ENCODE assay signal across 24 cellular contexts in the genomic region with DNA sequence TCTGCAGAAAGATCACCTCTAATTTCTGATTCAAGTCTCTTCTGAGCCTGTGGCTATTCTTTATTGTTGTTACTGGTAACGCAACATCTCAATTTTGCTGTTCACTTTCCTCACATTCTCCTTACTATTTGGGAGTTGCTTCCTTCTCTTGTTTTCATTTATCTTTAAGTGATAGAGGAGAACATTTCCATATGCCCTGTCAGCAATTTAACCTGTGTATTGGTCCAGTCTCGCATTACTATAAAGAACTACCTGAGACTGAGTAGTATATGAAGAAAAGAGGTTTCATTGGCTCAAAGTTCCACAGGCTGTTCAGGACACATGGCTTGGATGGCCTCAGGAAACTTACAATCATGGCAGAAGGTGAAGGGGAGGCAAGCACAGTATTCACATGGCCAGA.
DNase-seq lines count a peak whose midpoint lies in the region; ATAC-seq, FAIRE-seq and TF ChIP-seq lines count a peak whose summit lies in the region.
"Had no signal": no experiment of that assay in that cellular context is flagged by ENCODE, and none has a peak within 500 bp of the region (broad histone marks: within the 10 kb centered on the region; RNA-seq: fewer than 3 reads in every experiment).

No MANE protein-coding gene starts in this region.

- no peak overlapping the region for H2BK20ac ChIP-seq in IMR-90 (ENCODE audit: low read depth, low read length)

- dilution Hi-C loops in IMR-90 (cut with HindIII; ENCODE audit: low sequenced_read_pairs, unreplicated experiment) = no loop called here

- H3K4ac ChIP-seq in IMR-90 (ENCODE audit: low read depth, low read length) (no peak overlapping the region), mesenchymal stem cell (ENCODE audit: low read depth in 1 of 2, low read length in 2 of 2) (no peak overlapping the region)

- H2AK5ac ChIP-seq in IMR-90 (ENCODE audit: low read depth, low read length) (no peak overlapping the region), mesenchymal stem cell (ENCODE audit: low read length, severe bottlenecking) (no peak overlapping the region)

- no peak overlapping the region for H3K18ac ChIP-seq in IMR-90 (ENCODE audit: low read depth, low read length)
- H3K18ac ChIP-seq in mesenchymal stem cell (ENCODE audit: low read depth in 1 of 2, low read length in 2 of 2) = no peak overlapping the region

- no peak overlapping the region for H4K91ac ChIP-seq in IMR-90 (ENCODE audit: insufficient read depth, low read depth, low read length)
- H4K91ac ChIP-seq in mesenchymal stem cell (ENCODE audit: low read length) = no peak overlapping the region

- no peak for TF ChIP-seq POLR2A in A549 (IDR thresholded peaks at IDR 0.05; ENCODE audit: low read length)
- no peak for TF ChIP-seq POLR2A in IMR-90 (IDR thresholded peaks at IDR 0.05; ENCODE audit: low read depth, low read length)

- no peak overlapping the region for H2BK5ac ChIP-seq in IMR-90 (ENCODE audit: low read depth, low read length, poor library complexity, severe bottlenecking)
- H2BK5ac ChIP-seq in mesenchymal stem cell (ENCODE audit: low read depth, low read length, poor library complexity, severe bottlenecking) = no peak overlapping the region

- H2AFZ ChIP-seq in IMR-90 (replicated peaks; ENCODE audit: low read length, poor library complexity) (no peak overlapping the region), mesenchymal stem cell (ENCODE audit: low read depth, low read length) (no peak overlapping the region)

- DNase-seq in A549 (ENCODE audit: low read depth in 1 of 2, low spot score in 1 of 2) = no peak
- DNase-seq in IMR-90 = no peak
- no peak for DNase-seq in mesenchymal stem cell
- no peak for DNase-seq in activated CD8-positive, alpha-beta memory T cell treated with anti-CD3 and anti-CD28 coated beads for 24 hours
- DNase-seq in psoas muscle = no peak
- DNase-seq in D721Med (ENCODE audit: insufficient read length, low spot score) = no peak
- DNase-seq in GDM1 (lab: John Stamatoyannopoulos, UW) = no peak
- DNase-seq: 8988T; AML-193; Caco-2; Calu3; CD4-positive, alpha-beta T cell; CD8-positive, alpha-beta T cell; DMS 273 treated with DMSO at 0.1 percent for 48 hours; DMS153; DMS53; DMS79; DND-41; EL; GF-D8 had no signal

- H3K27me3 ChIP-seq in BLaER1 = no peaks in the 10 kb centered on the region
- H3K27me3 ChIP-seq in IMR-90 (ENCODE audit: control insufficient read depth, insufficient read depth, low read length) = no peaks in the 10 kb centered on the region
- no peaks in the 10 kb centered on the region for H3K27me3 ChIP-seq in mesenchymal stem cell (ENCODE audit: control insufficient read depth in 1 of 2, insufficient read depth in 1 of 2, low read length in 2 of 2)
- no peaks in the 10 kb centered on the region for H3K27me3 ChIP-seq in psoas muscle (ENCODE audit: insufficient read depth in 3 of 3, low read length in 2 of 3)

- H3K4me3 ChIP-seq in A549 (no peak overlapping the region), BLaER1 (no peak overlapping the region), IMR-90 (ENCODE audit: insufficient read depth, low read depth, low read length) (no peak overlapping the region), mesenchymal stem cell (ENCODE audit: insufficient read depth in 1 of 2, low read depth in 1 of 2, low read length in 2 of 2) (no peak overlapping the region), psoas muscle (no peak overlapping the region)

- H3K56ac ChIP-seq in IMR-90 (ENCODE audit: extremely low read depth, insufficient read depth, low read length) = no peak overlapping the region

- H3K14ac ChIP-seq in IMR-90 (replicated peaks; ENCODE audit: low read depth, low read length) = no peak overlapping the region
- no peak overlapping the region for H3K14ac ChIP-seq in mesenchymal stem cell (ENCODE audit: low read length in 2 of 2)

- H3K9ac ChIP-seq in BLaER1 (no peak overlapping the region), IMR-90 (ENCODE audit: low read depth, low read length) (no peak overlapping the region), mesenchymal stem cell (ENCODE audit: low read length) (no peak overlapping the region)

- no peaks in the 10 kb centered on the region for H3K9me1 ChIP-seq in IMR-90 (ENCODE audit: insufficient read depth, low read length)

- 98% methylated on average over 2 of the region's 2 CpGs for WGBS in A549 (ENCODE audit: missing lambda C conversion rate)
- 100% methylated on average over 1 of the region's 2 CpGs; no CpG with 5 or more reads in 1 of the 2 experiments for WGBS in IMR-90 (ENCODE audit: extremely low coverage in 2 of 2, insufficient read length in 1 of 2), 2 experiments
- 100% methylated on average over 1 of the region's 2 CpGs for WGBS in mesenchymal stem cell
- WGBS in psoas muscle, 3 donors = 92 to 98% (median 98%) methylated on average over 2 of the region's 2 CpGs

- H4K20me1 ChIP-seq in BLaER1 (no peaks in the 10 kb centered on the region), IMR-90 (ENCODE audit: insufficient read depth, low read length) (no peaks in the 10 kb centered on the region)

- POLR2A ChIA-PET in A549 (lab: Yijun Ruan, JAX) (no interaction called here), IMR-90 (lab: Charles Lee; ENCODE audit: unreplicated experiment) (no interaction called here)

- CTCF ChIA-PET in A549 (lab: Yijun Ruan, JAX) (no interaction called here), IMR-90 (lab: Yijun Ruan, JAX) (no interaction called here)

- in situ Hi-C loops in IMR-90 (cut with MboI; ENCODE audit: low sequenced_read_pairs) = no loop called here

- H3K4me1 ChIP-seq in A549 = no peaks in the 10 kb centered on the region
- peaks cover 38% of the 10 kb centered on the region for H3K4me1 ChIP-seq in BLaER1
- H3K4me1 ChIP-seq in IMR-90 (ENCODE audit: control insufficient read depth, insufficient read depth, low read length) = no peaks in the 10 kb centered on the region
- H3K4me1 ChIP-seq in mesenchymal stem cell (ENCODE audit: control insufficient read depth, insufficient read depth, low read depth, low read length) = no peaks in the 10 kb centered on the region
- H3K4me1 ChIP-seq in psoas muscle = peaks cover 13% of the 10 kb centered on the region
- H3K4me1 ChIP-seq: Caco-2 had no signal

- H3K23ac ChIP-seq in IMR-90 (ENCODE audit: low read depth, low read length) = no peak overlapping the region
- no peak overlapping the region for H3K23ac ChIP-seq in mesenchymal stem cell (ENCODE audit: low read length in 2 of 2)

- no peak for TF ChIP-seq EP300 in A549 (IDR thresholded peaks at IDR 0.05)

- no TSS peak for BruUV-seq in IMR-90 (replicated peaks; lab: Mats Ljungman, UMichigan)

- H4K5ac ChIP-seq in IMR-90 (ENCODE audit: low read depth, low read length) = no peak overlapping the region

- FAIRE-seq in A549 (lab: Jason Lieb, UNC) (no peak), D721Med (lab: Jason Lieb, UNC) (no peak)
- FAIRE-seq: A204.1, GM12891 had no signal

- H3K27ac ChIP-seq in A549 (no peak overlapping the region), BLaER1 (no peak overlapping the region), IMR-90 (ENCODE audit: insufficient read depth, low read length) (no peak overlapping the region), mesenchymal stem cell (ENCODE audit: low read length, poor library complexity, severe bottlenecking) (no peak overlapping the region), psoas muscle (no peak overlapping the region)
- H3K27ac ChIP-seq: C4-2B had no signal

- ATAC-seq in A549 (no peak), IMR-90 (ENCODE audit: low read depth) (no peak), psoas muscle (no peak)
- ATAC-seq: CD8-positive, alpha-beta T cell had no signal

- H3K9me3 ChIP-seq in A549 (no peaks in the 10 kb centered on the region), BLaER1 (no peaks in the 10 kb centered on the region), IMR-90 (ENCODE audit: control insufficient read depth, insufficient read depth, low read length) (no peaks in the 10 kb centered on the region), mesenchymal stem cell (ENCODE audit: control insufficient read depth, low read length) (no peaks in the 10 kb centered on the region), psoas muscle (no peaks in the 10 kb centered on the region)
- H3K9me3 ChIP-seq: Caco-2 had no signal

- TF ChIP-seq RAD21 in A549 (conservative IDR thresholded peaks at IDR 0.05 in 1 of 2, IDR thresholded peaks at IDR 0.05 in 1 of 2) = no peak
- TF ChIP-seq RAD21 in IMR-90 (IDR thresholded peaks at IDR 0.05; ENCODE audit: low read length) = no peak

- intact Hi-C loops in IMR-90 (cut with micrococcal nuclease) = no loop called here
- intact Hi-C loops in psoas muscle (cut with DNase I) = no loop called here

- no peak overlapping the region for H2BK120ac ChIP-seq in IMR-90 (ENCODE audit: low read depth, low read length)
- no peak overlapping the region for H2BK120ac ChIP-seq in mesenchymal stem cell (ENCODE audit: low read depth, low read length)

- H2AK9ac ChIP-seq in IMR-90 (replicated peaks; ENCODE audit: low read depth, low read length, poor library complexity) = no peak overlapping the region

- H3K79me1 ChIP-seq in IMR-90 (ENCODE audit: low read depth in 1 of 2, low read length in 2 of 2) (no peaks in the 10 kb centered on the region), mesenchymal stem cell (replicated peaks; ENCODE audit: low read length, poor library complexity, severe bottlenecking) (no peaks in the 10 kb centered on the region)

- TF ChIP-seq CTCF in A549 (IDR thresholded peaks at IDR 0.05) (no peak), IMR-90 (conservative IDR thresholded peaks at IDR 0.05; ENCODE audit: low read depth, low read length) (no peak), psoas muscle (IDR thresholded peaks at IDR 0.05) (no peak), D721Med (IDR thresholded peaks at IDR 0.05; ENCODE audit: insufficient read depth, missing control alignments) (no peak)

- peak overlapping the region; percentile 6 to 59 for H2BK12ac ChIP-seq in mesenchymal stem cell (ENCODE audit: low read length in 2 of 2)

- H4K8ac ChIP-seq in IMR-90 (ENCODE audit: low read depth in 2 of 2, low read length in 2 of 2) = no peak overlapping the region
- H4K8ac ChIP-seq in mesenchymal stem cell (ENCODE audit: low read length) = no peak overlapping the region

- H2BK15ac ChIP-seq in IMR-90 (ENCODE audit: low read depth, low read length) (no peak overlapping the region), mesenchymal stem cell (ENCODE audit: low read depth, poor library complexity, severe bottlenecking) (no peak overlapping the region)

- H3K36me3 ChIP-seq in BLaER1 (no peaks in the 10 kb centered on the region), IMR-90 (ENCODE audit: control insufficient read depth, insufficient read depth, low read length) (no peaks in the 10 kb centered on the region), mesenchymal stem cell (ENCODE audit: control insufficient read depth in 1 of 2, insufficient read depth in 2 of 2, low read depth in 1 of 2, low read length in 2 of 2) (no peaks in the 10 kb centered on the region), psoas muscle (ENCODE audit: insufficient read depth in 1 of 2, low read depth in 1 of 2) (no peaks in the 10 kb centered on the region)

- H3K4me2 ChIP-seq in A549 (no peak overlapping the region), BLaER1 (peak overlapping the region; percentile 52), IMR-90 (ENCODE audit: low read depth, low read length) (no peak overlapping the region), mesenchymal stem cell (ENCODE audit: low read length, poor library complexity, severe bottlenecking) (no peak overlapping the region)

TF ChIP-seq in A549, 52 proteins besides CTCF, POLR2A, EP300 and RAD21 (continues in another document):
- TF ChIP-seq MAFK (IDR thresholded peaks at IDR 0.05; ENCODE audit: partially characterized antibody) = peak; percentile 76

TF ChIP-seq in IMR-90, 13 proteins besides CTCF, POLR2A, EP300 and RAD21 (continues in another document):
- no peak for TF ChIP-seq CHD1 (IDR thresholded peaks at IDR 0.05; ENCODE audit: low read depth, low read length)
